ENCODE assay signal across 8 cellular contexts in the genomic region with DNA sequence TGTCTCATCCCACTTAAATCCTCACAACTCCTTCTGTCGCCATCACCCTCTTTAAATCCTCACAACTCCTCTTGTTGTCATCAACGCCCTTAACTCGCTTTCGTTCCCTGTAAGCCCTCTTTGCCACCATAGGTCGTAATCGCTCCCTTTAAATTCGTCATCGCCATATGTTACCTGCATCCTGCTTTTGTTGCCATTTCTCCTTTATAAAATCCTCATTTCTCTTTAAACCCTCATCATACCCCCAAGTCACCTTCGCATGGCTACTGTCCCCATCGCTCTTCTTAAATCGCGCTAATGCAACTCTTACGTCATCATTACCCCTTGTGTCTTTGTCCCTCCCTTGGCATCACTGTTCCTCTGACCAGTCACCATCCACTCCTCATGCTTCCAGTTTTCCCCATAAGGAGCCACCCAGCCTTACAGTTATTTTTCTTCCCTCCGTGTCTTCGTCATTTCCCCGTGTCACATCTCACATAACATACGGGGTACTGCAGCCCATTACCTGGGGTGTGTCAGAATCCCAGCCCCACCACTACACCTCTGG. TPM values are rescaled to one million over a fixed set of nuclear protein-coding genes. Genes with fewer than 3 reads are reported as not detected.
DNase-seq lines count a peak whose midpoint lies in the region; ATAC-seq and TF ChIP-seq lines count a peak whose summit lies in the region.

No MANE protein-coding gene starts in this region.

- H3K9me3 Mint-ChIP-seq in activated B cell treated with CpG ODN at 0.5 μM for 24 hours = no peaks in the 10 kb centered on the region

- TF ChIP-seq POLR2A in NB4 (IDR thresholded peaks at IDR 0.05; ENCODE audit: extremely low read depth, insufficient read length) = no peak

- 6 to 7% (median 6%) methylated on average over 17 of the region's 17 CpGs for WGBS in psoas muscle, 3 donors

- CTCF ChIA-PET in activated B cell treated with CpG ODN at 0.5 μM for 24 hours (lab: Charles Lee) = no interaction called here

- peak; percentile 49 for DNase-seq in NOMO-1 treated with DMSO at 0.1 percent for 48 hours (lab: John Stamatoyannopoulos, UW; ENCODE audit: unreplicated experiment)
- DNase-seq in NOMO-1 treated with dmso at 0.1 percent for 144 hours (lab: John Stamatoyannopoulos, UW; ENCODE audit: unreplicated experiment) = no peak
- DNase-seq in NB4 (ENCODE audit: low read depth) = peak; percentile 37
- no peak for DNase-seq in activated B cell treated with CpG ODN at 0.5 μM for 24 hours
- peak; percentile 57 to 76 for DNase-seq in foreskin fibroblast
- DNase-seq in psoas muscle = no peak

- peak overlapping the region; percentile 75 for H3K27ac Mint-ChIP-seq in activated B cell treated with CpG ODN at 0.5 μM for 24 hours

- peak overlapping the region; percentile 87 for H3K4me3 ChIP-seq in NB4 (ENCODE audit: low read depth, low read length)
- H3K4me3 ChIP-seq in foreskin fibroblast (ENCODE audit: low read depth in 1 of 2, low read length in 2 of 2) = peak overlapping the region; percentile 81 to 96
- peak overlapping the region; percentile 85 for H3K4me3 ChIP-seq in psoas muscle

- POLR2A ChIA-PET in activated B cell treated with CpG ODN at 0.5 μM for 24 hours (lab: Charles Lee) = interaction anchor here (0.7 to 2.6 kb wide), 14 partner anchors 10 to 915 kb away, joined by 3 to 15 read pairs (median 7); a partner anchor contains a TSS

- peak overlapping the region; percentile 94 for H3K27ac ChIP-seq in psoas muscle

- H3K36me3 Mint-ChIP-seq in activated B cell treated with CpG ODN at 0.5 μM for 24 hours (ENCODE audit: low read depth) = peaks cover 8% of the 10 kb centered on the region

- peaks cover 16% of the 10 kb centered on the region for H3K4me1 ChIP-seq in psoas muscle

- ATAC-seq in activated B cell treated with CpG ODN at 0.5 μM for 24 hours (ENCODE audit: low read depth) = no peak
- peak; percentile 36 to 61 (median 46) for ATAC-seq in psoas muscle
- no peak for ATAC-seq in HG03175 (IDR thresholded peaks at IDR 0.05; ENCODE audit: unreplicated experiment)
- no peak for ATAC-seq in GM21529 (IDR thresholded peaks at IDR 0.05; ENCODE audit: unreplicated experiment)

- H3K27me3 Mint-ChIP-seq in activated B cell treated with CpG ODN at 0.5 μM for 24 hours = no peaks in the 10 kb centered on the region

- no peaks in the 10 kb centered on the region for H3K36me3 ChIP-seq in psoas muscle (ENCODE audit: insufficient read depth in 1 of 2, low read depth in 1 of 2)

- H3K4me1 Mint-ChIP-seq in activated B cell treated with CpG ODN at 0.5 μM for 24 hours = peaks cover 28% of the 10 kb centered on the region

- H3K4me3 Mint-ChIP-seq in activated B cell treated with CpG ODN at 0.5 μM for 24 hours = peak overlapping the region; percentile 90

- no peak for TF ChIP-seq CTCF in NB4 (IDR thresholded peaks at IDR 0.05; ENCODE audit: low read depth, low read length)
- no peak for TF ChIP-seq CTCF in activated B cell treated with CpG ODN at 0.5 μM for 24 hours (IDR thresholded peaks at IDR 0.05)
- no peak for TF ChIP-seq CTCF in foreskin fibroblast (IDR thresholded peaks at IDR 0.05; ENCODE audit: low read depth, low read length)
- no peak for TF ChIP-seq CTCF in psoas muscle (IDR thresholded peaks at IDR 0.05)

- H3K9me3 ChIP-seq in psoas muscle = no peaks in the 10 kb centered on the region

- intact Hi-C loops in activated B cell treated with CpG ODN at 0.5 μM for 24 hours (cut with micrococcal nuclease) (loop anchor here (1.0 to 5.0 kb wide), 11 partner anchors 54 to 525 kb away; a partner anchor contains a TSS), psoas muscle (cut with DNase I) (loop anchor here in 1 of 2 donors (5.0 kb wide), 1 partner anchor 93 kb away; a partner anchor contains a TSS)

- H3K27me3 ChIP-seq in psoas muscle (ENCODE audit: insufficient read depth in 3 of 3, low read length in 2 of 3) = no peaks in the 10 kb centered on the region

RNA-seq across cellular contexts. Expression of a gene that starts 0.5 kb away (rescaled TPM):
- total RNA-seq in activated B cell treated with CpG ODN at 0.5 μM for 24 hours (37.0 and 37.8 TPM in 2 replicates), psoas muscle (100 to 1,000 TPM in 1 of 4 donors, 10 to 100 TPM in 3; 77.8 to 116 (median 85.0) TPM)
- 10 to 100 TPM; 60.2 to 87.3 (median 64.9) TPM for polyA plus RNA-seq in psoas muscle

RNA-seq across cellular contexts. Expression of a gene that starts 0.8 kb away (rescaled TPM):
- total RNA-seq in activated B cell treated with CpG ODN at 0.5 μM for 24 hours (14.6 and 14.7 TPM in 2 replicates), psoas muscle (100 to 1,000 TPM; 220 to 299 (median 285) TPM)
- 100 to 1,000 TPM; 368 to 436 (median 429) TPM for polyA plus RNA-seq in psoas muscle

RNA-seq across cellular contexts. Expression of a gene that starts 40.9 kb away (rescaled TPM):
- 0.09 TPM in 1 of 2 replicates, not detected in the other for total RNA-seq in activated B cell treated with CpG ODN at 0.5 μM for 24 hours
- under 1 TPM in 2 of 4 donors, not detected in 2; 0.08 to 0.11 TPM for total RNA-seq in psoas muscle
- under 1 TPM in 1 of 3 donors, not detected in 2; 0.03 TPM for polyA plus RNA-seq in psoas muscle

Comparison
In these comparisons a context has a peak if more than half of its experiments do, and no peak if none do; other contexts are left out.
1. DNase-seq: peak in NOMO-1 treated with DMSO at 0.1 percent for 48 hours (single experiment), NB4 (single experiment) and foreskin fibroblast (2 of 2); none in NOMO-1 treated with dmso at 0.1 percent for 144 hours (single experiment), activated B cell treated with CpG ODN at 0.5 μM for 24 hours (single experiment) and psoas muscle (0 of 2).
2. ATAC-seq: peak in psoas muscle (4 of 4); none in activated B cell treated with CpG ODN at 0.5 μM for 24 hours (single experiment), HG03175 (single experiment) and GM21529 (single experiment).
3. RNA of a gene that starts 0.8 kb away (total RNA-seq): 220 to 299 TPM in psoas muscle; 14.6 to 14.7 TPM in activated B cell treated with CpG ODN at 0.5 μM for 24 hours; every median in the first group is over 10 times any median in the second.
4. Peak in every context shown above with its lines, with median percentiles within 50 percentile points of each other: H3K4me3 ChIP-seq.